Comparison of ENCODE assay signal across 22 cellular contexts in the genomic region with DNA sequence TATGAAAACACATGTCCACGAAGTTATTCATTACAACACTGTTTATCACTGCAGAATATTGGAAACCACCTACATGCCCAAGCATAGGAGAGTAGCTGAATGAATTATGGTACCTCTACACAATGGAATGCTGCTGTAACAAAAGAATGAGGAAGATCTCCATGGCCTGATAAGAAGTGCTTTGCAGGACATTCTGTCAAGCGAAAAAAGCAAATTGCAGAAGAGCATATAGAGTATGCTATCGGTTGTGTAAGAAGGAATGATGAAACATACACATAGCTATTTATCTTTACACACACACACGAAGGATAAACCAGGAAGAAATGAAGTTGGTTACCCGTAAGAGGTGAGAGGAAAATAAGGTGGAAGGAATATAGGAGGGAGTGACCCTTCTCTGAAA. TPM values are rescaled to one million over a fixed set of nuclear protein-coding genes. Genes with fewer than 3 reads are reported as not detected.
"Had no signal": no experiment of that assay in that cellular context is flagged by ENCODE, and none has a peak within 500 bp of the region (broad histone marks: within the 10 kb centered on the region; RNA-seq: fewer than 3 reads in every experiment).

No MANE protein-coding gene starts in this region.

- H3K9me3 Mint-ChIP-seq: activated CD4-positive, alpha-beta memory T cell treated with anti-CD3 and anti-CD28 coated beads, Interleukin-2, amount 10 ng/mL, durations not matched to agents 7 days and 5 days; dendritic cell treated with granulocyte-macrophage colony-stimulating factor and Interleukin-4, amounts not matched to agents 40 ng/mL and 50 ng/mL, for 4 days; neural crest cell; stimulated activated naive CD8-positive, alpha-beta T cell treated with anti-CD3 and anti-CD28 coated beads, Interleukin-15, amount 100 ng/mL, for 72 hours had no signal

- H3K27ac Mint-ChIP-seq: activated CD4-positive, alpha-beta memory T cell treated with anti-CD3 and anti-CD28 coated beads, Interleukin-2, amount 10 ng/mL, durations not matched to agents 7 days and 5 days; dendritic cell treated with granulocyte-macrophage colony-stimulating factor and Interleukin-4, amounts not matched to agents 40 ng/mL and 50 ng/mL, for 4 days; stimulated activated naive CD8-positive, alpha-beta T cell treated with anti-CD3 and anti-CD28 coated beads, Interleukin-15, amount 100 ng/mL, for 72 hours; T-helper 17 cell had no signal

- H3K27ac ChIP-seq: body of pancreas, gastroesophageal sphincter, heart right ventricle, upper lobe of right lung had no signal

- H3K4me3 ChIP-seq: body of pancreas, gastroesophageal sphincter, heart right ventricle, upper lobe of right lung had no signal

- DNase-seq: activated CD4-positive, alpha-beta memory T cell treated with anti-CD3 and anti-CD28 coated beads, Interleukin-2, amount 10 ng/mL, durations not matched to agents 7 days and 5 days; activated CD4-positive, alpha-beta T cell treated with anti-CD3 and anti-CD28 coated beads for 4 hours; activated effector memory CD4-positive, alpha-beta T cell treated with Interleukin-2 at 50 U/mL for 16 hours; activated naive CD4-positive, alpha-beta T cell treated with anti-CD3 and anti-CD28 coated beads, Interleukin-2, amount 50 U/mL, for 16 hours; activated T-cell treated with anti-CD3 and anti-CD28 coated beads, Interleukin-2, amount 50 U/mL, for 4 hours; amniotic stem cell; body of pancreas; effector memory CD4-positive, alpha-beta T cell; heart right ventricle; stimulated activated CD4-positive, alpha-beta T cell treated with anti-CD3 and anti-CD28 coated beads, Interleukin-1b, Interleukin-23, amount 100 ng/mL, for 48 hours; stimulated activated naive CD8-positive, alpha-beta T cell treated with anti-CD3 and anti-CD28 coated beads, Interleukin-15, amount 100 ng/mL, for 72 hours; T-helper 17 cell; upper lobe of right lung had no signal

- H3K36me3 ChIP-seq: gastroesophageal sphincter, heart right ventricle, upper lobe of right lung had no signal

- H3K4me1 Mint-ChIP-seq: activated CD4-positive, alpha-beta memory T cell treated with anti-CD3 and anti-CD28 coated beads, Interleukin-2, amount 10 ng/mL, durations not matched to agents 7 days and 5 days; central memory CD8-positive, alpha-beta T cell; neural crest cell; T-helper 17 cell had no signal

- H3K9me3 ChIP-seq: body of pancreas, gastroesophageal sphincter, heart right ventricle, upper lobe of right lung had no signal

- H3K4me3 Mint-ChIP-seq: activated CD4-positive, alpha-beta memory T cell treated with anti-CD3 and anti-CD28 coated beads, Interleukin-2, amount 10 ng/mL, durations not matched to agents 7 days and 5 days; activated T-cell treated with anti-CD3 and anti-CD28 coated beads, Interleukin-2, amount 50 U/mL, for 4 hours; central memory CD8-positive, alpha-beta T cell; dendritic cell treated with granulocyte-macrophage colony-stimulating factor and Interleukin-4, amounts not matched to agents 40 ng/mL and 50 ng/mL, for 4 days; neural crest cell; stimulated activated naive CD8-positive, alpha-beta T cell treated with anti-CD3 and anti-CD28 coated beads, Interleukin-15, amount 100 ng/mL, for 72 hours; T-helper 17 cell had no signal

- H3K4me1 ChIP-seq: body of pancreas, gastroesophageal sphincter, upper lobe of right lung had no signal

RNA-seq across cellular contexts. Expression of a gene that starts 37.5 kb away (rescaled TPM):
- total RNA-seq: activated CD4-positive, alpha-beta memory T cell treated with anti-CD3 and anti-CD28 coated beads, Interleukin-2, amount 10 ng/mL, durations not matched to agents 7 days and 5 days; activated T-cell treated with anti-CD3 and anti-CD28 coated beads, Interleukin-2, amount 50 U/mL, for 4 hours; body of pancreas; epithelial cell of proximal tubule; gastroesophageal sphincter; heart right ventricle; left lobe of liver; lung microvascular endothelial cell; neural crest cell; osteocyte; T-helper 17 cell; temporal lobe had no signal

RNA-seq across cellular contexts. Expression of a gene that starts 46.4 kb away (rescaled TPM):
- total RNA-seq: activated CD4-positive, alpha-beta memory T cell treated with anti-CD3 and anti-CD28 coated beads, Interleukin-2, amount 10 ng/mL, durations not matched to agents 7 days and 5 days; activated T-cell treated with anti-CD3 and anti-CD28 coated beads, Interleukin-2, amount 50 U/mL, for 4 hours; gastroesophageal sphincter; heart right ventricle; lung microvascular endothelial cell; neural crest cell; osteocyte; T-helper 17 cell; temporal lobe; upper lobe of right lung had no signal
